Comparison of ENCODE assay signal across 1 cellular context in genomic region chr7:106732045-106732444, GRCh38.
TF ChIP-seq lines count a peak whose summit lies in the region.

No MANE protein-coding gene starts in this region.

TF ChIP-seq in K562, 482 proteins besides CTCF, POLR2A, EP300 and RAD21 (continued from another document):
- 0 out of 2 replicates have a peak, but pooled peaks have one; percentile 22 for TF ChIP-seq ZNF436 (CRISPR knock-in tag; IDR thresholded peaks at IDR 0.05)
- TF ChIP-seq ZNF830 (CRISPR knock-in tag; IDR thresholded peaks at IDR 0.05) = 0 out of 2 replicates have a peak, but pooled peaks have one; percentile 40
- TF ChIP-seq ZBTB9 (CRISPR knock-in tag; IDR thresholded peaks at IDR 0.05) = 0 out of 2 replicates have a peak, but pooled peaks have one; percentile 49
- 0 out of 2 replicates have a peak, but pooled peaks have one; percentile 37 for TF ChIP-seq ZBTB17 (CRISPR knock-in tag; IDR thresholded peaks at IDR 0.05)
- 0 out of 2 replicates have a peak, but pooled peaks have one; percentile 19 for TF ChIP-seq CXXC5 (CRISPR knock-in tag; IDR thresholded peaks at IDR 0.05)
- 0 out of 2 replicates have a peak, but pooled peaks have one; percentile 1 for TF ChIP-seq PKNOX1 (IDR thresholded peaks at IDR 0.05)
- TF ChIP-seq RCOR1 (IDR thresholded peaks at IDR 0.05; ENCODE audit: borderline replicate concordance in 1 of 2, low read depth in 2 of 2, low read length in 2 of 2) = 0 out of 4 replicates have a peak, but pooled peaks of 1 of the 2 experiments have one; percentile 51
- TF ChIP-seq NR4A1 (CRISPR knock-in tag; IDR thresholded peaks at IDR 0.05) = no peak
- TF ChIP-seq NR4A1 (tag; IDR thresholded peaks at IDR 0.05) = peak; percentile 57; the same call in 1 of the 2 replicates
